Comparison of ENCODE assay signal across 14 cellular contexts in the genomic region with DNA sequence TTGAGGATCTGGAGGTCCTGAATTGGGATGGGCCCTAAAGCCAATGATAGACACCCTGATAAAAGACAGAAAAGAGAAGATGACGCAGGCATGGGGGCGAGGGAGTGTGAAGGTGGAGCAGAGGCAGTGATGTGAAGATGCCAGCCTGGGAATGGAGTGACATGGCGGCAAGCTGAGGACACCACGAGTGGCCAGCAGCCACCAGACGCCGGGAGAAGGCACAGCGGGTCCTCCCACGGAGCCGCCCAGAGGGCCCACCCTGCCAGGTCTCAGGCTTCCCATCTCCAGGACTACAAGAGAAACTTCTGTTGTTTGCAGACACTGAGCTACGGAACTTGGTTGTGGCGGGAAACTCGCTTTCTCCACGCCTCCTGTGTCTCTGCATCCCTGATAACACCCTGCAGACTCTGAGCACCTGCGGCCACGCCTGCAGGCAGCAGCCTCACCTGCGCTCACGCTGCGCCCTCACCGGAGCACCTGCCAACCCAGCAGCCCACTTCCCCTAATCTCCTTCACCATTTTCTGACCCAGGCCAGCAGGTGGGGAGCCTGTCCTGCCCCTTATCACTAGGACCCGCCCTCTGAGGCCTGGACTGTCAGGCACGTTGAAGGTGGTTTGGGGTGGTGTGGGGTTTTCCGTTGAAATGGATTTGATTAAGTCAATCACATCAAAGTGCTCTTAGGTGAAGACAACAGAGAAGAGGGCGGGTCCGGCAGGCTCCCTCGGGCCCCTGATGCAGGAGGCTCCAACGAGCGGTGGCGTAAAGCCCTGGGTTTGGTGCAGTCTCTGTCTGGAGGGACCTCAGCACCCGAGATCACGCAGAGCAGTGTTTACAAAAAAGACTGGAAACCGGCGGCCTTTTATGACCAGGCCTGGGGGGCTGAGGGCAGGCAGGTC. TPM values are rescaled to one million over a fixed set of nuclear protein-coding genes. Genes with fewer than 3 reads are reported as not detected.
A peak's percentile ranks its signal among the peaks of the same experiment; 100 is the strongest.
DNase-seq lines count a peak whose midpoint lies in the region.
"Had no signal": no experiment of that assay in that cellular context is flagged by ENCODE, and none has a peak within 500 bp of the region (broad histone marks: within the 10 kb centered on the region; RNA-seq: fewer than 3 reads in every experiment).

No MANE protein-coding gene starts in this region.

- H3K4me1 Mint-ChIP-seq in activated CD4-positive, alpha-beta memory T cell treated with anti-CD3 and anti-CD28 coated beads for 36 hours (ENCODE audit: low read depth), result peaks cover 18% of the 10 kb centered on the region
- H3K4me1 Mint-ChIP-seq in activated CD4-positive, alpha-beta memory T cell treated with anti-CD3 and anti-CD28 coated beads, Interleukin-2, amount 10 ng/mL, durations not matched to agents 7 days and 5 days, result peaks cover 33% of the 10 kb centered on the region
- peaks cover 24% of the 10 kb centered on the region for H3K4me1 Mint-ChIP-seq in activated T-helper 2 cell treated with anti-CD3 and anti-CD28 coated beads, Interferon-gamma antibody, Interleukin-2, Interleukin-4, amounts not matched to agents 10 μg/mL and 5 μg/mL and 100 μg/mL, durations not matched to agents 14 hours and 24 hours and 36 hours (ENCODE audit: low read depth)

- H3K4me3 Mint-ChIP-seq in activated CD4-positive, alpha-beta memory T cell treated with anti-CD3 and anti-CD28 coated beads for 36 hours, result no peak overlapping the region
- H3K4me3 Mint-ChIP-seq in activated CD4-positive, alpha-beta memory T cell treated with anti-CD3 and anti-CD28 coated beads, Interleukin-2, amount 10 ng/mL, durations not matched to agents 7 days and 5 days, result no peak overlapping the region
- H3K4me3 Mint-ChIP-seq in activated T-helper 2 cell treated with anti-CD3 and anti-CD28 coated beads, Interferon-gamma antibody, Interleukin-2, Interleukin-4, amounts not matched to agents 10 μg/mL and 5 μg/mL and 100 μg/mL, durations not matched to agents 14 hours and 24 hours and 36 hours (ENCODE audit: low read depth), result no peak overlapping the region
- H3K4me3 Mint-ChIP-seq: nephron progenitor cell had no signal

- no peak overlapping the region for H3K27ac Mint-ChIP-seq in activated CD4-positive, alpha-beta memory T cell treated with anti-CD3 and anti-CD28 coated beads for 36 hours
- no peak overlapping the region for H3K27ac Mint-ChIP-seq in activated CD4-positive, alpha-beta memory T cell treated with anti-CD3 and anti-CD28 coated beads, Interleukin-2, amount 10 ng/mL, durations not matched to agents 7 days and 5 days
- H3K27ac Mint-ChIP-seq in activated T-helper 2 cell treated with anti-CD3 and anti-CD28 coated beads, Interferon-gamma antibody, Interleukin-2, Interleukin-4, amounts not matched to agents 10 μg/mL and 5 μg/mL and 100 μg/mL, durations not matched to agents 14 hours and 24 hours and 36 hours, result peak overlapping the region; percentile 79

- intact Hi-C loops in activated CD4-positive, alpha-beta memory T cell treated with anti-CD3 and anti-CD28 coated beads for 36 hours (cut with micrococcal nuclease), result loop anchor here (5.0 kb wide), 1 partner anchor 215 kb away; no protein-coding TSS in a partner anchor
- intact Hi-C loops in activated T-helper 2 cell treated with anti-CD3 and anti-CD28 coated beads, Interferon-gamma antibody, Interleukin-2, Interleukin-4, amounts not matched to agents 10 μg/mL and 5 μg/mL and 100 μg/mL, durations not matched to agents 14 hours and 24 hours and 36 hours (cut with micrococcal nuclease), result loop anchor here (2.0 to 5.0 kb wide), 2 partner anchors 77 to 305 kb away; partner anchors contain the start of gene INPP5A

- CTCF ChIA-PET in activated CD4-positive, alpha-beta memory T cell treated with anti-CD3 and anti-CD28 coated beads for 36 hours (lab: Charles Lee), result no interaction called here
- CTCF ChIA-PET in activated CD4-positive, alpha-beta memory T cell treated with anti-CD3 and anti-CD28 coated beads, Interleukin-2, amount 10 ng/mL, durations not matched to agents 7 days and 5 days (lab: Charles Lee), result no interaction called here

- no peaks in the 10 kb centered on the region for H3K36me3 Mint-ChIP-seq in activated CD4-positive, alpha-beta memory T cell treated with anti-CD3 and anti-CD28 coated beads for 36 hours
- H3K36me3 Mint-ChIP-seq in activated CD4-positive, alpha-beta memory T cell treated with anti-CD3 and anti-CD28 coated beads, Interleukin-2, amount 10 ng/mL, durations not matched to agents 7 days and 5 days (ENCODE audit: low read depth), result no peaks in the 10 kb centered on the region
- H3K36me3 Mint-ChIP-seq in activated T-helper 2 cell treated with anti-CD3 and anti-CD28 coated beads, Interferon-gamma antibody, Interleukin-2, Interleukin-4, amounts not matched to agents 10 μg/mL and 5 μg/mL and 100 μg/mL, durations not matched to agents 14 hours and 24 hours and 36 hours (ENCODE audit: low read depth), result no peaks in the 10 kb centered on the region

- H3K27me3 Mint-ChIP-seq in activated CD4-positive, alpha-beta memory T cell treated with anti-CD3 and anti-CD28 coated beads for 36 hours, result no peaks in the 10 kb centered on the region
- no peaks in the 10 kb centered on the region for H3K27me3 Mint-ChIP-seq in activated CD4-positive, alpha-beta memory T cell treated with anti-CD3 and anti-CD28 coated beads, Interleukin-2, amount 10 ng/mL, durations not matched to agents 7 days and 5 days
- H3K27me3 Mint-ChIP-seq in activated T-helper 2 cell treated with anti-CD3 and anti-CD28 coated beads, Interferon-gamma antibody, Interleukin-2, Interleukin-4, amounts not matched to agents 10 μg/mL and 5 μg/mL and 100 μg/mL, durations not matched to agents 14 hours and 24 hours and 36 hours (ENCODE audit: low read depth), result no peaks in the 10 kb centered on the region

- no peaks in the 10 kb centered on the region for H3K9me3 Mint-ChIP-seq in activated CD4-positive, alpha-beta memory T cell treated with anti-CD3 and anti-CD28 coated beads for 36 hours
- no peaks in the 10 kb centered on the region for H3K9me3 Mint-ChIP-seq in activated CD4-positive, alpha-beta memory T cell treated with anti-CD3 and anti-CD28 coated beads, Interleukin-2, amount 10 ng/mL, durations not matched to agents 7 days and 5 days
- no peaks in the 10 kb centered on the region for H3K9me3 Mint-ChIP-seq in activated T-helper 2 cell treated with anti-CD3 and anti-CD28 coated beads, Interferon-gamma antibody, Interleukin-2, Interleukin-4, amounts not matched to agents 10 μg/mL and 5 μg/mL and 100 μg/mL, durations not matched to agents 14 hours and 24 hours and 36 hours
- H3K9me3 Mint-ChIP-seq: nephron progenitor cell had no signal

- POLR2A ChIA-PET in activated CD4-positive, alpha-beta memory T cell treated with anti-CD3 and anti-CD28 coated beads for 36 hours (lab: Charles Lee), result no interaction called here
- POLR2A ChIA-PET in activated CD4-positive, alpha-beta memory T cell treated with anti-CD3 and anti-CD28 coated beads, Interleukin-2, amount 10 ng/mL, durations not matched to agents 7 days and 5 days (lab: Charles Lee), result no interaction called here

- peak; percentile 17 for DNase-seq in activated CD4-positive, alpha-beta memory T cell treated with anti-CD3 and anti-CD28 coated beads for 36 hours
- no peak for DNase-seq in activated CD4-positive, alpha-beta memory T cell treated with anti-CD3 and anti-CD28 coated beads, Interleukin-2, amount 10 ng/mL, durations not matched to agents 7 days and 5 days
- DNase-seq in NCI-H2107 treated with DMSO at 0.1 percent for 48 hours (lab: John Stamatoyannopoulos, UW; ENCODE audit: unreplicated experiment) (peak; percentile 63), NCI-H1092 (lab: John Stamatoyannopoulos, UW) (no peak), Ammon's horn (ENCODE audit: low spot score) (no peak)
- no peak for DNase-seq in activated T-helper 2 cell treated with anti-CD3 and anti-CD28 coated beads, Interferon-gamma antibody, Interleukin-2, Interleukin-4, amounts not matched to agents 10 μg/mL and 5 μg/mL and 100 μg/mL, durations not matched to agents 14 hours and 24 hours and 36 hours (ENCODE audit: low spot score)
- DNase-seq in stimulated activated CD4-positive, alpha-beta T cell treated with anti-CD3 and anti-CD28 coated beads, Interleukin-4, amount 100 ng/mL, for 1 hour, result peak; percentile 21
- no peak for DNase-seq in activated effector memory CD4-positive, alpha-beta T cell treated with Interleukin-2 at 50 U/mL for 16 hours
- DNase-seq: cerebellar nuclear complex, IMR-90, NCI-H446 treated with DMSO at 0.1 percent for 48 hours, nephron progenitor cell, SK-N-SH, stomach had no signal

RNA-seq across cellular contexts. Expression of gene DPYSL4, which starts 45.2 kb away (rescaled TPM):
- total RNA-seq in activated CD4-positive, alpha-beta memory T cell treated with anti-CD3 and anti-CD28 coated beads for 36 hours, result 1 to 10 TPM; 7.0 to 7.2 TPM
- total RNA-seq in activated CD4-positive, alpha-beta memory T cell treated with anti-CD3 and anti-CD28 coated beads, Interleukin-2, amount 10 ng/mL, durations not matched to agents 7 days and 5 days, result 1 to 10 TPM; 5.4 to 6.7 TPM
- total RNA-seq in activated T-helper 2 cell treated with anti-CD3 and anti-CD28 coated beads, Interferon-gamma antibody, Interleukin-2, Interleukin-4, amounts not matched to agents 10 μg/mL and 5 μg/mL and 100 μg/mL, durations not matched to agents 14 hours and 24 hours and 36 hours, result 16.5 and 17.9 TPM in 2 replicates

Comparison
In these comparisons a context has a peak if more than half of its experiments do, and no peak if none do; other contexts are left out.
1. DNase-seq: peak in activated CD4-positive, alpha-beta memory T cell treated with anti-CD3 and anti-CD28 coated beads for 36 hours (single experiment), NCI-H2107 treated with DMSO at 0.1 percent for 48 hours (single experiment) and stimulated activated CD4-positive, alpha-beta T cell treated with anti-CD3 and anti-CD28 coated beads, Interleukin-4, amount 100 ng/mL, for 1 hour (single experiment); none in activated CD4-positive, alpha-beta memory T cell treated with anti-CD3 and anti-CD28 coated beads, Interleukin-2, amount 10 ng/mL, durations not matched to agents 7 days and 5 days (single experiment), activated T-helper 2 cell treated with anti-CD3 and anti-CD28 coated beads, Interferon-gamma antibody, Interleukin-2, Interleukin-4, amounts not matched to agents 10 μg/mL and 5 μg/mL and 100 μg/mL, durations not matched to agents 14 hours and 24 hours and 36 hours (single experiment), NCI-H1092 (single experiment), activated effector memory CD4-positive, alpha-beta T cell treated with Interleukin-2 at 50 U/mL for 16 hours (single experiment) and Ammon's horn (single experiment).